Comparison of ENCODE assay signal across 8 cellular contexts in genomic region chr14:31421200-31421599, GRCh38. TPM values are rescaled to one million over a fixed set of nuclear protein-coding genes. Genes with fewer than 3 reads are reported as not detected.
DNase-seq lines count a peak whose midpoint lies in the region; ATAC-seq and TF ChIP-seq lines count a peak whose summit lies in the region.

No MANE protein-coding gene starts in this region.

- ATAC-seq in activated CD4-positive, alpha-beta T cell treated with anti-CD3 and anti-CD28 coated beads for 36 hours, result no peak
- no peak for ATAC-seq in stimulated activated memory B cell treated with anti-CD40 and anti-IgM and Interleukin-4, amounts not matched to agents 10 μg/mL and 1 μg/mL and 100 μg/mL, for 72 hours
- no peak for ATAC-seq in HG03280 (IDR thresholded peaks at IDR 0.05; ENCODE audit: unreplicated experiment)

- H3K27ac Mint-ChIP-seq in activated CD4-positive, alpha-beta T cell treated with anti-CD3 and anti-CD28 coated beads for 36 hours, result peak overlapping the region; percentile 88
- H3K27ac Mint-ChIP-seq in stimulated activated memory B cell treated with anti-CD40 and anti-IgM and Interleukin-4, amounts not matched to agents 10 μg/mL and 1 μg/mL and 100 μg/mL, for 72 hours, result peak overlapping the region; percentile 94

- TF ChIP-seq CTCF in hepatocyte (IDR thresholded peaks at IDR 0.05; ENCODE audit: poor library complexity), result no peak
- no peak for TF ChIP-seq CTCF in GM10266 (IDR thresholded peaks at IDR 0.05; ENCODE audit: control insufficient read depth, insufficient read depth, low read depth, missing control alignments)

- peaks cover 32% of the 10 kb centered on the region for H3K79me2 ChIP-seq in hepatocyte

- POLR2A ChIA-PET in activated CD4-positive, alpha-beta T cell treated with anti-CD3 and anti-CD28 coated beads for 36 hours (lab: Charles Lee), result interaction anchor here (0.5 to 2.0 kb wide), 3 partner anchors 33 to 256 kb away, joined by 4 to 9 read pairs (median 6); partner anchors contain the start of gene DTD2

- H3K27ac ChIP-seq in SK-N-MC (0 out of 2 replicates have a peak overlapping the region, but pooled peaks have one; percentile 2), hepatocyte (no peak overlapping the region)

- peaks cover 12% of the 10 kb centered on the region for H3K4me1 ChIP-seq in hepatocyte (ENCODE audit: insufficient read depth)

- H3K4me1 Mint-ChIP-seq in activated CD4-positive, alpha-beta T cell treated with anti-CD3 and anti-CD28 coated beads for 36 hours, result peaks cover 25% of the 10 kb centered on the region
- peaks cover 30% of the 10 kb centered on the region for H3K4me1 Mint-ChIP-seq in stimulated activated memory B cell treated with anti-CD40 and anti-IgM and Interleukin-4, amounts not matched to agents 10 μg/mL and 1 μg/mL and 100 μg/mL, for 72 hours

- CTCF ChIA-PET in activated CD4-positive, alpha-beta T cell treated with anti-CD3 and anti-CD28 coated beads for 36 hours (lab: Charles Lee), result interaction anchor here (1.0 to 3.0 kb wide), 8 partner anchors 11 to 295 kb away, joined by 3 to 19 read pairs (median 5); partner anchors contain the start of gene DTD2

- WGBS in hepatocyte (ENCODE audit: low lambda C conversion rate, missing lambda C conversion rate), result 91% methylated on average over 5 of the region's 5 CpGs

- H3K27me3 Mint-ChIP-seq in activated CD4-positive, alpha-beta T cell treated with anti-CD3 and anti-CD28 coated beads for 36 hours, result peaks cover 3% of the 10 kb centered on the region
- no peaks in the 10 kb centered on the region for H3K27me3 Mint-ChIP-seq in stimulated activated memory B cell treated with anti-CD40 and anti-IgM and Interleukin-4, amounts not matched to agents 10 μg/mL and 1 μg/mL and 100 μg/mL, for 72 hours

- no peaks in the 10 kb centered on the region for H3K27me3 ChIP-seq in hepatocyte

- H3K9me3 Mint-ChIP-seq in activated CD4-positive, alpha-beta T cell treated with anti-CD3 and anti-CD28 coated beads for 36 hours (ENCODE audit: low read depth), result no peaks in the 10 kb centered on the region
- no peaks in the 10 kb centered on the region for H3K9me3 Mint-ChIP-seq in stimulated activated memory B cell treated with anti-CD40 and anti-IgM and Interleukin-4, amounts not matched to agents 10 μg/mL and 1 μg/mL and 100 μg/mL, for 72 hours

- peaks cover 1% of the 10 kb centered on the region for H3K36me3 Mint-ChIP-seq in activated CD4-positive, alpha-beta T cell treated with anti-CD3 and anti-CD28 coated beads for 36 hours (ENCODE audit: low read depth)
- no peaks in the 10 kb centered on the region for H3K36me3 Mint-ChIP-seq in stimulated activated memory B cell treated with anti-CD40 and anti-IgM and Interleukin-4, amounts not matched to agents 10 μg/mL and 1 μg/mL and 100 μg/mL, for 72 hours

- intact Hi-C loops in activated CD4-positive, alpha-beta T cell treated with anti-CD3 and anti-CD28 coated beads for 36 hours (cut with DNase I, micrococcal nuclease), result loop anchor here (1.0 to 10.0 kb wide), 4 partner anchors 36 to 427 kb away; partner anchors contain the start of genes DTD2 (in 1 of the 2) and HECTD1 (in 1 of the 2)

- H3K9me3 ChIP-seq in SK-N-MC (ENCODE audit: low read depth, low read length), result no peaks in the 10 kb centered on the region
- no peaks in the 10 kb centered on the region for H3K9me3 ChIP-seq in hepatocyte (ENCODE audit: low read depth)

- H3K4me3 Mint-ChIP-seq in activated CD4-positive, alpha-beta T cell treated with anti-CD3 and anti-CD28 coated beads for 36 hours, result peak overlapping the region; percentile 94
- H3K4me3 Mint-ChIP-seq in stimulated activated memory B cell treated with anti-CD40 and anti-IgM and Interleukin-4, amounts not matched to agents 10 μg/mL and 1 μg/mL and 100 μg/mL, for 72 hours, result peak overlapping the region; percentile 88

- H3K36me3 ChIP-seq in SK-N-MC (ENCODE audit: insufficient read depth, low read length) (no peaks in the 10 kb centered on the region), hepatocyte (replicated peaks; ENCODE audit: insufficient read depth, low read depth) (no peaks in the 10 kb centered on the region)

- H3K4me3 ChIP-seq in SK-N-MC, result peak overlapping the region; percentile 80
- H3K4me3 ChIP-seq in hepatocyte, result no peak overlapping the region

- no peak for DNase-seq in activated CD4-positive, alpha-beta T cell treated with anti-CD3 and anti-CD28 coated beads for 36 hours
- DNase-seq in activated CD4-positive, alpha-beta T cell treated with anti-CD3 and anti-CD28 coated beads, Interleukin-2, amount 50 U/mL, for 48 hours, result no peak
- DNase-seq in SK-N-MC (ENCODE audit: low read depth, low spot score) (no peak), hepatocyte (ENCODE audit: low spot score) (no peak), GM10266 (ENCODE audit: extremely low spot score) (no peak), GDM1 (lab: John Stamatoyannopoulos, UW) (no peak)

- H4K20me1 ChIP-seq in hepatocyte (ENCODE audit: insufficient read depth, poor library complexity, severe bottlenecking), result no peaks in the 10 kb centered on the region

- peak overlapping the region; percentile 99 for H2AFZ ChIP-seq in hepatocyte

- peak overlapping the region; percentile 78 for H3K4me2 ChIP-seq in hepatocyte

- peak overlapping the region; percentile 76 for H3K9ac ChIP-seq in SK-N-MC (ENCODE audit: insufficient read length)

- no peaks in the 10 kb centered on the region for H3K9me2 ChIP-seq in hepatocyte (replicated peaks; ENCODE audit: insufficient read depth)

RNA-seq across cellular contexts. Expression of gene HEATR5A, which starts 0.8 kb away (rescaled TPM):
- 1 to 10 TPM; 8.5 to 9.4 TPM for total RNA-seq in activated CD4-positive, alpha-beta T cell treated with anti-CD3 and anti-CD28 coated beads for 36 hours
- total RNA-seq in hepatocyte, result 22.2 and 25.3 TPM in 2 replicates
- polyA plus RNA-seq in hepatocyte, result 14.9 and 17.9 TPM in 2 replicates

RNA-seq across cellular contexts. Expression of gene DTD2, which starts 36.1 kb away (rescaled TPM):
- 10 to 100 TPM; 17.5 to 21.6 TPM for total RNA-seq in activated CD4-positive, alpha-beta T cell treated with anti-CD3 and anti-CD28 coated beads for 36 hours
- 36.6 and 49.2 TPM in 2 replicates for total RNA-seq in hepatocyte
- 13.1 and 13.7 TPM in 2 replicates for polyA plus RNA-seq in hepatocyte
